Comparison of ENCODE assay signal across 10 cellular contexts in the genomic region with DNA sequence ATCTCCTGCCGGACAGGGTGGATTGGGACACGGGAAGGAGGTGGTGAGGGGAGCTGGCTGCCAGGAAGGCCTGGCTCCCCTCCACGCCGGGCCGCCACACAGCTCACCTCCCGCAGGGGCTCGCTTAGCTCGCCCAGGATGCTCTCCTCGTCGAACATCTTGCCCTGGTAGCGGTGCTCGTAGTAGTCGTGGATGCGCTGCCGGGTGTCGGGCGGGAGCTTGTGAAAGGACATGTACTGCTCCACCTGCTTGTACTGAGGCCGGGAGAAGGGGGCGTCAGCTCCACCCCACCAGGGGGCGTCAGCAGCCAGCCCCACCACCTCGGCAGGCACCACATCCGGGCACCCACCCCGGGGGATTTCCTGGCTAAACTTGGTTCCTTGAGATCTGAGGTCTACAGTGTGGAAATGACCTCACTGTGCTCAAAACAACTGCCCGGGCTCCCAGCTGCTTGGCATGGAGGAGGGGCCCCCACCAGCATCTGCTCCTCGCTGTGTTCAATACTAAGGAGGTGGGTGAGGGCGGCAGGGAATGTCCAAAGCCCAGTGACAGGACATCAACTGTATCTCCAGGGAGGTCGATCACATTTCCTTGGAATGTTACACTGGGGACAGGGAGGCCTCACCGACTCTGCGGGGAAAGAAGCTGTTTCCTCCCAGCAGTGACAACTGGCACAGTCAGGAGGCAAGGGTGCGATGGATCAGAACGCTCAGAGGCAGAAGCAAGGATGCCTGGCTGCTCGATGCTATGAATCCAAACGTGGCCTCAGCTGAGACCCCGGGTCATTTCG. TPM values are rescaled to one million over a fixed set of nuclear protein-coding genes. Genes with fewer than 3 reads are reported as not detected.
DNase-seq lines count a peak whose midpoint lies in the region; ATAC-seq and TF ChIP-seq lines count a peak whose summit lies in the region.
"Had no signal": no experiment of that assay in that cellular context is flagged by ENCODE, and none has a peak within 500 bp of the region (broad histone marks: within the 10 kb centered on the region; RNA-seq: fewer than 3 reads in every experiment).

No MANE protein-coding gene starts in this region.

- peak overlapping the region; percentile 68 for H3K27ac ChIP-seq in BLaER1
- H3K27ac ChIP-seq: psoas muscle had no signal

- H4K20me1 ChIP-seq in BLaER1: no peaks in the 10 kb centered on the region

- H3K4me3 ChIP-seq in BLaER1: peak overlapping the region; percentile 31
- H3K4me3 ChIP-seq in GM12875 (ENCODE audit: low read depth, low read length): no peak overlapping the region
- H3K4me3 ChIP-seq in kidney epithelial cell (ENCODE audit: low read depth, low read length): no peak overlapping the region
- H3K4me3 ChIP-seq: psoas muscle had no signal

- no peaks in the 10 kb centered on the region for H3K9me3 ChIP-seq in BLaER1
- H3K9me3 ChIP-seq: psoas muscle had no signal

- intact Hi-C loops in left colon (cut with DNase I, micrococcal nuclease): no loop called here

- no peak for ATAC-seq in left colon
- ATAC-seq in GM21360 (IDR thresholded peaks at IDR 0.05; ENCODE audit: unreplicated experiment): no peak
- ATAC-seq in GM19397 (IDR thresholded peaks at IDR 0.05; ENCODE audit: unreplicated experiment): no peak
- no peak for ATAC-seq in GM21390 (IDR thresholded peaks at IDR 0.05; ENCODE audit: unreplicated experiment)
- ATAC-seq: psoas muscle had no signal

- TF ChIP-seq CTCF in GM12875 (IDR thresholded peaks at IDR 0.05; ENCODE audit: borderline replicate concordance, insufficient read depth, low read depth, low read length): peak; percentile 20; the same call in 1 of the 2 replicates
- TF ChIP-seq CTCF in kidney epithelial cell (IDR thresholded peaks at IDR 0.05; ENCODE audit: insufficient read depth, low read length, poor library complexity, severe bottlenecking): peak; percentile 22

- peak overlapping the region; percentile 89 for H3K4me2 ChIP-seq in BLaER1

- peak overlapping the region; percentile 42; the same call in 1 of the 2 replicates for H3K9ac ChIP-seq in BLaER1

- peak; percentile 53 to 69 for DNase-seq in SHP77 (lab: John Stamatoyannopoulos, UW)
- no peak for DNase-seq in kidney epithelial cell (ENCODE audit: low read depth)
- DNase-seq in left colon: no peak
- DNase-seq: NCI-H187 had no signal

- H3K4me1 ChIP-seq in BLaER1: peaks cover 97% of the 10 kb centered on the region
- H3K4me1 ChIP-seq: psoas muscle had no signal

- no peaks in the 10 kb centered on the region for H3K27me3 ChIP-seq in BLaER1
- H3K27me3 ChIP-seq in kidney epithelial cell (ENCODE audit: control insufficient read depth, insufficient read depth, low read length): peaks cover 10% of the 10 kb centered on the region

- no peaks in the 10 kb centered on the region for H3K36me3 ChIP-seq in BLaER1
- no peaks in the 10 kb centered on the region for H3K36me3 ChIP-seq in kidney epithelial cell (ENCODE audit: control insufficient read depth, insufficient read depth, low read length)

RNA-seq across cellular contexts. Expression of a gene that starts 43.4 kb away (rescaled TPM):
- total RNA-seq in kidney epithelial cell (1.4 and 2.1 TPM in 2 replicates), left colon (under 1 TPM; 0.12 to 0.28 TPM)
- total RNA-seq: psoas muscle had no signal

Comparison
In these comparisons a context has a peak if more than half of its experiments do, and no peak if none do; other contexts are left out.
1. DNase-seq: peak in SHP77 (2 of 2); none in kidney epithelial cell (single experiment) and left colon (0 of 2).